In the genomic region with DNA sequence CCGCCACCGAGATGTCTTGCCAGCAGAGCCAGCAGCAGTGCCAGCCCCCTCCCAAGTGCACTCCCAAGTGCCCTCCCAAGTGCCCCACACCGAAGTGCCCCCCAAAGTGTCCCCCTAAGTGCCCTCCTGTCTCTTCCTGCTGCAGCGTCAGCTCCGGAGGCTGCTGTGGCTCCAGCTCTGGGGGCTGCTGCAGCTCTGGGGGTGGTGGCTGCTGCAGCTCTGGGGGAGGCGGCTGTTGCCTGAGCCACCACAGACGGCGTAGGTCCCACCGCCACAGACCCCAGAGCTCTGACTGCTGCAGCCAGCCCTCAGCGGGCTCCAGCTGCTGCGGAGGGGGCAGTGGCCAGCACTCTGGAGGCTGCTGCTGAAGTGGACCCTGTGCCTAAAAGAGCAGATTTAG, we compare ENCODE assay signal across 43 cellular contexts. TPM values are rescaled to one million over a fixed set of nuclear protein-coding genes. Genes with fewer than 3 reads are reported as not detected.
"Had no signal": no experiment of that assay in that cellular context is flagged by ENCODE, and none has a peak within 500 bp of the region (broad histone marks: within the 10 kb centered on the region; RNA-seq: fewer than 3 reads in every experiment).

No MANE protein-coding gene starts in this region.

- H3K36me3 Mint-ChIP-seq: activated naive CD4-positive, alpha-beta T cell treated with anti-CD3 and anti-CD28 coated beads, Interleukin-2, amount 10 ng/mL, durations not matched to agents 7 days and 5 days; activated naive CD4-positive, alpha-beta T cell treated with anti-CD3 and anti-CD28 coated beads, Interleukin-2, amount 50 U/mL, for 24 hours; activated naive CD8-positive, alpha-beta T cell; activated naive CD8-positive, alpha-beta T cell treated with anti-CD3 and anti-CD28 coated beads, Interleukin-2, amount 10 ng/mL, durations not matched to agents 7 days and 5 days; brain had no signal

- H3K27me3 ChIP-seq: adrenal gland, ascending aorta, body of pancreas, brain microvascular endothelial cell, breast epithelium, cardiac muscle cell had no signal

- H3K9me3 ChIP-seq: adrenal gland, ascending aorta, body of pancreas, breast epithelium had no signal

- H3K27ac Mint-ChIP-seq: activated naive CD4-positive, alpha-beta T cell treated with anti-CD3 and anti-CD28 coated beads for 36 hours; activated naive CD4-positive, alpha-beta T cell treated with anti-CD3 and anti-CD28 coated beads, Interleukin-2, amount 10 ng/mL, durations not matched to agents 7 days and 5 days; activated naive CD4-positive, alpha-beta T cell treated with anti-CD3 and anti-CD28 coated beads, Interleukin-2, amount 50 U/mL, for 24 hours; activated naive CD4-positive, alpha-beta T cell treated with anti-CD3 and anti-CD28 coated beads, Interleukin-2, amount 50 U/mL, for 72 hours; activated naive CD8-positive, alpha-beta T cell; activated naive CD8-positive, alpha-beta T cell treated with anti-CD3 and anti-CD28 coated beads for 36 hours; activated naive CD8-positive, alpha-beta T cell treated with anti-CD3 and anti-CD28 coated beads, Interleukin-2, amount 10 ng/mL, durations not matched to agents 7 days and 5 days; activated naive CD8-positive, alpha-beta T cell treated with anti-CD3 and anti-CD28 coated beads, Interleukin-2, amount 50 U/mL, for 24 hours; activated T-cell treated with anti-CD3 and anti-CD28 coated beads, Interleukin-2, amount 50 U/mL, for 24 hours; activated T-cell treated with anti-CD3 and anti-CD28 coated beads, Interleukin-2, amount 50 U/mL, for 72 hours; activated T-helper 1 cell treated with anti-CD3 and anti-CD28 coated beads, Interleukin-12 subunit alpha, Interleukin-12 subunit beta, Interleukin-2, Interleukin-4 antibody, amounts not matched to agents 30 ng/mL and 10 ng/mL and 1 ng/mL, durations not matched to agents 14 hours and 24 hours and 36 hours; activated T-helper 17 cell treated with anti-CD3 and anti-CD28 coated beads, Interleukin-2, amount 50 U/mL, for 72 hours; activated T-helper 2 cell treated with anti-CD3 and anti-CD28 coated beads, Interferon-gamma antibody, Interleukin-2, Interleukin-4, amounts not matched to agents 10 μg/mL and 5 μg/mL and 100 μg/mL, durations not matched to agents 14 hours and 24 hours and 36 hours; brain had no signal

- H3K4me3 Mint-ChIP-seq: activated naive CD4-positive, alpha-beta T cell treated with anti-CD3 and anti-CD28 coated beads for 36 hours; activated naive CD4-positive, alpha-beta T cell treated with anti-CD3 and anti-CD28 coated beads, Interleukin-2, amount 10 ng/mL, durations not matched to agents 7 days and 5 days; activated naive CD4-positive, alpha-beta T cell treated with anti-CD3 and anti-CD28 coated beads, Interleukin-2, amount 50 U/mL, for 24 hours; activated naive CD8-positive, alpha-beta T cell; activated naive CD8-positive, alpha-beta T cell treated with anti-CD3 and anti-CD28 coated beads for 36 hours; activated naive CD8-positive, alpha-beta T cell treated with anti-CD3 and anti-CD28 coated beads, Interleukin-2, amount 10 ng/mL, durations not matched to agents 7 days and 5 days; activated naive CD8-positive, alpha-beta T cell treated with anti-CD3 and anti-CD28 coated beads, Interleukin-2, amount 50 U/mL, for 24 hours; activated T-cell treated with anti-CD3 and anti-CD28 coated beads, Interleukin-2, amount 50 U/mL, for 24 hours; activated T-cell treated with anti-CD3 and anti-CD28 coated beads, Interleukin-2, amount 50 U/mL, for 4 hours; activated T-cell treated with anti-CD3 and anti-CD28 coated beads, Interleukin-2, amount 50 U/mL, for 72 hours; activated T-helper 1 cell treated with anti-CD3 and anti-CD28 coated beads, Interleukin-12 subunit alpha, Interleukin-12 subunit beta, Interleukin-2, Interleukin-4 antibody, amounts not matched to agents 30 ng/mL and 10 ng/mL and 1 ng/mL, durations not matched to agents 14 hours and 24 hours and 36 hours; activated T-helper 17 cell treated with anti-CD3 and anti-CD28 coated beads, Interleukin-2, amount 50 U/mL, for 72 hours; brain; central memory CD8-positive, alpha-beta T cell had no signal

- H3K36me3 ChIP-seq: adrenal gland, ascending aorta, brain microvascular endothelial cell, cardiac muscle cell had no signal

- DNase-seq: activated effector memory CD4-positive, alpha-beta T cell treated with anti-CD3 and anti-CD28 coated beads, Interleukin-2, amount 50 U/mL, for 16 hours; activated effector memory CD4-positive, alpha-beta T cell treated with Interleukin-2 at 50 U/mL for 16 hours; activated gamma-delta T cell; activated gamma-delta T cell treated with Interleukin-2 at 50 U/mL for 16 hours; activated naive CD4-positive, alpha-beta T cell; activated naive CD4-positive, alpha-beta T cell treated with anti-CD3 and anti-CD28 coated beads for 36 hours; activated naive CD4-positive, alpha-beta T cell treated with anti-CD3 and anti-CD28 coated beads, Interleukin-2, amount 10 ng/mL, durations not matched to agents 7 days and 5 days; activated naive CD4-positive, alpha-beta T cell treated with anti-CD3 and anti-CD28 coated beads, Interleukin-2, amount 50 U/mL, for 16 hours; activated naive CD4-positive, alpha-beta T cell treated with Interleukin-2 at 50 U/mL for 16 hours; activated naive CD8-positive, alpha-beta T cell treated with anti-CD3 and anti-CD28 coated beads for 36 hours; activated naive CD8-positive, alpha-beta T cell treated with anti-CD3 and anti-CD28 coated beads, Interleukin-2, amount 10 ng/mL, durations not matched to agents 7 days and 5 days; activated naive CD8-positive, alpha-beta T cell treated with anti-CD3 and anti-CD28 coated beads, Interleukin-2, amount 50 U/mL, for 24 hours; activated T-cell treated with anti-CD3 and anti-CD28 coated beads, Interleukin-2, amount 50 U/mL, for 24 hours; activated T-cell treated with anti-CD3 and anti-CD28 coated beads, Interleukin-2, amount 50 U/mL, for 4 hours; activated T-cell treated with anti-CD3 and anti-CD28 coated beads, Interleukin-2, amount 50 U/mL, for 48 hours; activated T-cell treated with anti-CD3 and anti-CD28 coated beads, Interleukin-2, amount 50 U/mL, for 72 hours; adrenal gland; amniotic stem cell; amygdala; anterior cingulate cortex; aorta; body of pancreas; brain microvascular endothelial cell; caudate nucleus; central memory CD4-positive, alpha-beta T cell; cerebellar nuclear complex had no signal

- H3K4me1 ChIP-seq: adrenal gland, ascending aorta, body of pancreas, breast epithelium had no signal

- H3K27me3 Mint-ChIP-seq: brain had no signal

- ATAC-seq: activated naive CD4-positive, alpha-beta T cell treated with anti-CD3 and anti-CD28 coated beads, Interleukin-2, amount 50 U/mL, for 72 hours; activated naive CD8-positive, alpha-beta T cell treated with anti-CD3 and anti-CD28 coated beads, Interleukin-2, amount 50 U/mL, for 24 hours; activated T-cell treated with anti-CD3 and anti-CD28 coated beads, Interleukin-2, amount 50 U/mL, for 4 hours; activated T-cell treated with anti-CD3 and anti-CD28 coated beads, Interleukin-2, amount 50 U/mL, for 72 hours; activated T-helper 17 cell treated with anti-CD3 and anti-CD28 coated beads, Interleukin-2, amount 50 U/mL, for 72 hours; body of pancreas had no signal

- H3K27ac ChIP-seq: adrenal gland, ascending aorta, body of pancreas, brain microvascular endothelial cell, breast epithelium, cardiac muscle cell had no signal

- H3K4me1 Mint-ChIP-seq: activated naive CD4-positive, alpha-beta T cell treated with anti-CD3 and anti-CD28 coated beads, Interleukin-2, amount 10 ng/mL, durations not matched to agents 7 days and 5 days; activated naive CD4-positive, alpha-beta T cell treated with anti-CD3 and anti-CD28 coated beads, Interleukin-2, amount 50 U/mL, for 24 hours; activated naive CD8-positive, alpha-beta T cell treated with anti-CD3 and anti-CD28 coated beads for 36 hours; activated naive CD8-positive, alpha-beta T cell treated with anti-CD3 and anti-CD28 coated beads, Interleukin-2, amount 10 ng/mL, durations not matched to agents 7 days and 5 days; activated naive CD8-positive, alpha-beta T cell treated with anti-CD3 and anti-CD28 coated beads, Interleukin-2, amount 50 U/mL, for 24 hours; activated T-helper 17 cell treated with anti-CD3 and anti-CD28 coated beads, Interleukin-2, amount 50 U/mL, for 72 hours; brain; central memory CD8-positive, alpha-beta T cell had no signal

- H3K4me3 ChIP-seq: adrenal gland, ascending aorta, body of pancreas, breast epithelium, cardiac muscle cell had no signal

RNA-seq across cellular contexts. Expression of a gene that starts 1.4 kb away (rescaled TPM):
- total RNA-seq: activated naive CD4-positive, alpha-beta T cell treated with anti-CD3 and anti-CD28 coated beads for 36 hours; activated naive CD4-positive, alpha-beta T cell treated with anti-CD3 and anti-CD28 coated beads, Interleukin-2, amount 50 U/mL, for 72 hours; activated naive CD8-positive, alpha-beta T cell treated with anti-CD3 and anti-CD28 coated beads for 36 hours; activated naive CD8-positive, alpha-beta T cell treated with anti-CD3 and anti-CD28 coated beads, Interleukin-2, amount 10 ng/mL, durations not matched to agents 7 days and 5 days; activated T-cell treated with anti-CD3 and anti-CD28 coated beads, Interleukin-2, amount 50 U/mL, for 4 hours; activated T-cell treated with anti-CD3 and anti-CD28 coated beads, Interleukin-2, amount 50 U/mL, for 72 hours; activated T-helper 1 cell treated with anti-CD3 and anti-CD28 coated beads, Interleukin-12 subunit alpha, Interleukin-12 subunit beta, Interleukin-2, Interleukin-4 antibody, amounts not matched to agents 30 ng/mL and 10 ng/mL and 1 ng/mL, durations not matched to agents 14 hours and 24 hours and 36 hours; activated T-helper 17 cell treated with anti-CD3 and anti-CD28 coated beads, Interleukin-2, amount 50 U/mL, for 72 hours; activated T-helper 2 cell treated with anti-CD3 and anti-CD28 coated beads, Interferon-gamma antibody, Interleukin-2, Interleukin-4, amounts not matched to agents 10 μg/mL and 5 μg/mL and 100 μg/mL, durations not matched to agents 14 hours and 24 hours and 36 hours; adrenal gland; aorta; ascending aorta; astrocyte; body of pancreas; breast epithelium; bronchial epithelial cell; cardiac muscle cell; cardiac septum; cerebellum; chondrocyte had no signal
- polyA plus RNA-seq: adipose tissue, adrenal gland, aorta, cardiac muscle cell had no signal

RNA-seq across cellular contexts. Expression of a gene that starts 9.7 kb away (rescaled TPM):
- total RNA-seq: activated naive CD4-positive, alpha-beta T cell treated with anti-CD3 and anti-CD28 coated beads for 36 hours; activated naive CD4-positive, alpha-beta T cell treated with anti-CD3 and anti-CD28 coated beads, Interleukin-2, amount 50 U/mL, for 72 hours; activated naive CD8-positive, alpha-beta T cell treated with anti-CD3 and anti-CD28 coated beads for 36 hours; activated naive CD8-positive, alpha-beta T cell treated with anti-CD3 and anti-CD28 coated beads, Interleukin-2, amount 10 ng/mL, durations not matched to agents 7 days and 5 days; activated T-cell treated with anti-CD3 and anti-CD28 coated beads, Interleukin-2, amount 50 U/mL, for 4 hours; activated T-cell treated with anti-CD3 and anti-CD28 coated beads, Interleukin-2, amount 50 U/mL, for 72 hours; activated T-helper 1 cell treated with anti-CD3 and anti-CD28 coated beads, Interleukin-12 subunit alpha, Interleukin-12 subunit beta, Interleukin-2, Interleukin-4 antibody, amounts not matched to agents 30 ng/mL and 10 ng/mL and 1 ng/mL, durations not matched to agents 14 hours and 24 hours and 36 hours; activated T-helper 17 cell treated with anti-CD3 and anti-CD28 coated beads, Interleukin-2, amount 50 U/mL, for 72 hours; activated T-helper 2 cell treated with anti-CD3 and anti-CD28 coated beads, Interferon-gamma antibody, Interleukin-2, Interleukin-4, amounts not matched to agents 10 μg/mL and 5 μg/mL and 100 μg/mL, durations not matched to agents 14 hours and 24 hours and 36 hours; adrenal gland; aorta; ascending aorta; astrocyte; body of pancreas; breast epithelium; bronchial epithelial cell; cardiac muscle cell; cardiac septum; cerebellum; chondrocyte had no signal
- polyA plus RNA-seq: adipose tissue, adrenal gland, aorta, cardiac muscle cell had no signal

RNA-seq across cellular contexts. Expression of a gene that starts 18.5 kb away (rescaled TPM):
- total RNA-seq: activated naive CD4-positive, alpha-beta T cell treated with anti-CD3 and anti-CD28 coated beads for 36 hours; activated naive CD4-positive, alpha-beta T cell treated with anti-CD3 and anti-CD28 coated beads, Interleukin-2, amount 50 U/mL, for 72 hours; activated naive CD8-positive, alpha-beta T cell treated with anti-CD3 and anti-CD28 coated beads for 36 hours; activated naive CD8-positive, alpha-beta T cell treated with anti-CD3 and anti-CD28 coated beads, Interleukin-2, amount 10 ng/mL, durations not matched to agents 7 days and 5 days; activated T-cell treated with anti-CD3 and anti-CD28 coated beads, Interleukin-2, amount 50 U/mL, for 4 hours; activated T-cell treated with anti-CD3 and anti-CD28 coated beads, Interleukin-2, amount 50 U/mL, for 72 hours; activated T-helper 1 cell treated with anti-CD3 and anti-CD28 coated beads, Interleukin-12 subunit alpha, Interleukin-12 subunit beta, Interleukin-2, Interleukin-4 antibody, amounts not matched to agents 30 ng/mL and 10 ng/mL and 1 ng/mL, durations not matched to agents 14 hours and 24 hours and 36 hours; activated T-helper 17 cell treated with anti-CD3 and anti-CD28 coated beads, Interleukin-2, amount 50 U/mL, for 72 hours; activated T-helper 2 cell treated with anti-CD3 and anti-CD28 coated beads, Interferon-gamma antibody, Interleukin-2, Interleukin-4, amounts not matched to agents 10 μg/mL and 5 μg/mL and 100 μg/mL, durations not matched to agents 14 hours and 24 hours and 36 hours; adrenal gland; aorta; ascending aorta; astrocyte; body of pancreas; breast epithelium; bronchial epithelial cell; cardiac muscle cell; cardiac septum; cerebellum; chondrocyte had no signal
- polyA plus RNA-seq: adipose tissue, adrenal gland, aorta, cardiac muscle cell had no signal

RNA-seq across cellular contexts. Expression of a gene that starts 20.2 kb away (rescaled TPM):
- total RNA-seq: activated naive CD4-positive, alpha-beta T cell treated with anti-CD3 and anti-CD28 coated beads for 36 hours; activated naive CD4-positive, alpha-beta T cell treated with anti-CD3 and anti-CD28 coated beads, Interleukin-2, amount 50 U/mL, for 72 hours; activated naive CD8-positive, alpha-beta T cell treated with anti-CD3 and anti-CD28 coated beads for 36 hours; activated naive CD8-positive, alpha-beta T cell treated with anti-CD3 and anti-CD28 coated beads, Interleukin-2, amount 10 ng/mL, durations not matched to agents 7 days and 5 days; activated T-cell treated with anti-CD3 and anti-CD28 coated beads, Interleukin-2, amount 50 U/mL, for 4 hours; activated T-cell treated with anti-CD3 and anti-CD28 coated beads, Interleukin-2, amount 50 U/mL, for 72 hours; activated T-helper 1 cell treated with anti-CD3 and anti-CD28 coated beads, Interleukin-12 subunit alpha, Interleukin-12 subunit beta, Interleukin-2, Interleukin-4 antibody, amounts not matched to agents 30 ng/mL and 10 ng/mL and 1 ng/mL, durations not matched to agents 14 hours and 24 hours and 36 hours; activated T-helper 17 cell treated with anti-CD3 and anti-CD28 coated beads, Interleukin-2, amount 50 U/mL, for 72 hours; activated T-helper 2 cell treated with anti-CD3 and anti-CD28 coated beads, Interferon-gamma antibody, Interleukin-2, Interleukin-4, amounts not matched to agents 10 μg/mL and 5 μg/mL and 100 μg/mL, durations not matched to agents 14 hours and 24 hours and 36 hours; adrenal gland; aorta; ascending aorta; astrocyte; body of pancreas; breast epithelium; bronchial epithelial cell; cardiac muscle cell; cardiac septum; cerebellum; chondrocyte had no signal
- polyA plus RNA-seq: adipose tissue, adrenal gland, aorta, cardiac muscle cell had no signal

RNA-seq across cellular contexts. Expression of a gene that starts 30.1 kb away (rescaled TPM):
- total RNA-seq: activated naive CD4-positive, alpha-beta T cell treated with anti-CD3 and anti-CD28 coated beads for 36 hours; activated naive CD4-positive, alpha-beta T cell treated with anti-CD3 and anti-CD28 coated beads, Interleukin-2, amount 50 U/mL, for 72 hours; activated naive CD8-positive, alpha-beta T cell treated with anti-CD3 and anti-CD28 coated beads for 36 hours; activated naive CD8-positive, alpha-beta T cell treated with anti-CD3 and anti-CD28 coated beads, Interleukin-2, amount 10 ng/mL, durations not matched to agents 7 days and 5 days; activated T-cell treated with anti-CD3 and anti-CD28 coated beads, Interleukin-2, amount 50 U/mL, for 4 hours; activated T-cell treated with anti-CD3 and anti-CD28 coated beads, Interleukin-2, amount 50 U/mL, for 72 hours; activated T-helper 1 cell treated with anti-CD3 and anti-CD28 coated beads, Interleukin-12 subunit alpha, Interleukin-12 subunit beta, Interleukin-2, Interleukin-4 antibody, amounts not matched to agents 30 ng/mL and 10 ng/mL and 1 ng/mL, durations not matched to agents 14 hours and 24 hours and 36 hours; activated T-helper 17 cell treated with anti-CD3 and anti-CD28 coated beads, Interleukin-2, amount 50 U/mL, for 72 hours; activated T-helper 2 cell treated with anti-CD3 and anti-CD28 coated beads, Interferon-gamma antibody, Interleukin-2, Interleukin-4, amounts not matched to agents 10 μg/mL and 5 μg/mL and 100 μg/mL, durations not matched to agents 14 hours and 24 hours and 36 hours; adrenal gland; aorta; ascending aorta; astrocyte; body of pancreas; breast epithelium; bronchial epithelial cell; cardiac muscle cell; cardiac septum; cerebellum; chondrocyte had no signal
- polyA plus RNA-seq: adipose tissue, adrenal gland, aorta, cardiac muscle cell had no signal
